Comparison of ENCODE assay signal across 19 cellular contexts in genomic region chr16:10180042-10180770, GRCh38. TPM values are rescaled to one million over a fixed set of nuclear protein-coding genes. Genes with fewer than 3 reads are reported as not detected.
A peak's percentile ranks its signal among the peaks of the same experiment; 100 is the strongest.
DNase-seq lines count a peak whose midpoint lies in the region; ATAC-seq and TF ChIP-seq lines count a peak whose summit lies in the region.
"Had no signal": no experiment of that assay in that cellular context is flagged by ENCODE, and none has a peak within 500 bp of the region (broad histone marks: within the 10 kb centered on the region; RNA-seq: fewer than 3 reads in every experiment).

No MANE protein-coding gene starts in this region.

- ATAC-seq in natural killer cell (no peak), GM21367 (IDR thresholded peaks at IDR 0.05; ENCODE audit: unreplicated experiment) (no peak), HG03095 (IDR thresholded peaks at IDR 0.05; ENCODE audit: unreplicated experiment) (no peak)
- no peak for ATAC-seq in natural killer cell treated with Interleukin-12 subunit alpha and Interleukin-12 subunit beta and Interleukin-15 and Interleukin-18, amount 100 ng/mL, for 72 hours

- H3K9ac ChIP-seq in endodermal cell (ENCODE audit: extremely low read depth, low read length, poor library complexity, severe bottlenecking), result no peak overlapping the region
- peak overlapping the region; percentile 31 for H3K9ac ChIP-seq in mucosa of stomach (ENCODE audit: low read length)
- H3K9ac ChIP-seq: KMS-11 had no signal

- H3K27me3 ChIP-seq in endodermal cell (ENCODE audit: control insufficient read depth, insufficient read depth, low read length, poor library complexity, severe bottlenecking) (peaks cover 82% of the 10 kb centered on the region), mucosa of stomach (ENCODE audit: control insufficient read depth, insufficient read depth, low read length) (peaks cover 41% of the 10 kb centered on the region)

- H3K9me3 Mint-ChIP-seq in natural killer cell (no peaks in the 10 kb centered on the region), endodermal cell (peaks cover 3% of the 10 kb centered on the region)
- no peaks in the 10 kb centered on the region for H3K9me3 Mint-ChIP-seq in natural killer cell treated with Interleukin-12 subunit alpha and Interleukin-12 subunit beta and Interleukin-15 and Interleukin-18, amount 100 ng/mL, for 72 hours
- H3K9me3 Mint-ChIP-seq: activated naive CD8-positive, alpha-beta T cell treated with anti-CD3 and anti-CD28 coated beads, Interleukin-2, amount 50 U/mL, for 24 hours; stimulated activated naive CD8-positive, alpha-beta T cell treated with anti-CD3 and anti-CD28 coated beads, Interleukin-15, Interleukin-2, amounts not matched to agents 100 ng/mL and 50 ng/mL, for 24 hours had no signal

- DNase-seq in natural killer cell (no peak), endodermal cell (no peak), SKM-1 (lab: John Stamatoyannopoulos, UW; ENCODE audit: unreplicated experiment) (no peak), T-helper 2 cell (no peak)
- no peak for DNase-seq in natural killer cell treated with Interleukin-12 subunit alpha and Interleukin-12 subunit beta and Interleukin-15 and Interleukin-18, amount 100 ng/mL, for 72 hours (ENCODE audit: low spot score)
- DNase-seq: NCI-H187 treated with DMSO at 0.1 percent for 48 hours, NCI-H2227 treated with DMSO at 0.1 percent for 48 hours, SIG-M5 had no signal

- H3K36me3 ChIP-seq in endodermal cell (ENCODE audit: control insufficient read depth, insufficient read depth, low read length) (no peaks in the 10 kb centered on the region), mucosa of stomach (ENCODE audit: control insufficient read depth, insufficient read depth, low read length) (no peaks in the 10 kb centered on the region)
- H3K36me3 ChIP-seq: cardiac muscle cell, pancreas had no signal

- H3K4me1 ChIP-seq in endodermal cell (ENCODE audit: control insufficient read depth, insufficient read depth, low read length), result no peaks in the 10 kb centered on the region
- peaks cover 25% of the 10 kb centered on the region for H3K4me1 ChIP-seq in mucosa of stomach (ENCODE audit: control insufficient read depth, insufficient read depth, low read length)
- H3K4me1 ChIP-seq: pancreas had no signal

- H3K4me3 Mint-ChIP-seq in natural killer cell, result peak overlapping the region; percentile 3
- no peak overlapping the region for H3K4me3 Mint-ChIP-seq in natural killer cell treated with Interleukin-12 subunit alpha and Interleukin-12 subunit beta and Interleukin-15 and Interleukin-18, amount 100 ng/mL, for 72 hours
- H3K4me3 Mint-ChIP-seq in endodermal cell, result peak overlapping the region; percentile 56
- H3K4me3 Mint-ChIP-seq: activated naive CD8-positive, alpha-beta T cell treated with anti-CD3 and anti-CD28 coated beads, Interleukin-2, amount 50 U/mL, for 24 hours; stimulated activated naive CD8-positive, alpha-beta T cell treated with anti-CD3 and anti-CD28 coated beads, Interleukin-15, Interleukin-2, amounts not matched to agents 100 ng/mL and 50 ng/mL, for 24 hours had no signal

- H3K9me3 ChIP-seq in endodermal cell (ENCODE audit: control insufficient read depth, low read length) (no peaks in the 10 kb centered on the region), mucosa of stomach (ENCODE audit: control insufficient read depth, low read length) (no peaks in the 10 kb centered on the region)
- H3K9me3 ChIP-seq: pancreas had no signal

- 82 to 92% methylated on average over 33 to 53 of the region's 53 CpGs for WGBS in endodermal cell (ENCODE audit: insufficient coverage in 1 of 2, insufficient read length in 1 of 2), 2 experiments

- H3K27ac ChIP-seq in endodermal cell (ENCODE audit: low read depth, low read length), result no peak overlapping the region
- H3K27ac ChIP-seq: cardiac muscle cell, KMS-11, pancreas had no signal

- H3K27ac Mint-ChIP-seq in natural killer cell (no peak overlapping the region), endodermal cell (no peak overlapping the region)
- no peak overlapping the region for H3K27ac Mint-ChIP-seq in natural killer cell treated with Interleukin-12 subunit alpha and Interleukin-12 subunit beta and Interleukin-15 and Interleukin-18, amount 100 ng/mL, for 72 hours
- H3K27ac Mint-ChIP-seq: activated naive CD8-positive, alpha-beta T cell treated with anti-CD3 and anti-CD28 coated beads, Interleukin-2, amount 50 U/mL, for 24 hours; stimulated activated naive CD8-positive, alpha-beta T cell treated with anti-CD3 and anti-CD28 coated beads, Interleukin-15, Interleukin-2, amounts not matched to agents 100 ng/mL and 50 ng/mL, for 24 hours had no signal

- H3K4me3 ChIP-seq in endodermal cell (ENCODE audit: low read length) (no peak overlapping the region), mucosa of stomach (ENCODE audit: low read length) (peak overlapping the region; percentile 20)

- TF ChIP-seq CTCF in natural killer cell (IDR thresholded peaks at IDR 0.05) (no peak), endodermal cell (conservative IDR thresholded peaks at IDR 0.05) (no peak)

- no peaks in the 10 kb centered on the region for H3K36me3 Mint-ChIP-seq in natural killer cell
- no peaks in the 10 kb centered on the region for H3K36me3 Mint-ChIP-seq in natural killer cell treated with Interleukin-12 subunit alpha and Interleukin-12 subunit beta and Interleukin-15 and Interleukin-18, amount 100 ng/mL, for 72 hours
- H3K36me3 Mint-ChIP-seq in endodermal cell (ENCODE audit: low read depth), result no peaks in the 10 kb centered on the region

- peaks cover 37 to 38% of the 10 kb centered on the region in 2 donors for H3K27me3 Mint-ChIP-seq in natural killer cell (ENCODE audit: low read depth in 2 of 2)
- peaks cover 33 to 47% of the 10 kb centered on the region in 2 donors for H3K27me3 Mint-ChIP-seq in natural killer cell treated with Interleukin-12 subunit alpha and Interleukin-12 subunit beta and Interleukin-15 and Interleukin-18, amount 100 ng/mL, for 72 hours
- peaks cover 83% of the 10 kb centered on the region for H3K27me3 Mint-ChIP-seq in endodermal cell (ENCODE audit: insufficient read depth)

- peaks cover 0 to 11% of the 10 kb centered on the region in 2 donors for H3K4me1 Mint-ChIP-seq in natural killer cell
- H3K4me1 Mint-ChIP-seq in natural killer cell treated with Interleukin-12 subunit alpha and Interleukin-12 subunit beta and Interleukin-15 and Interleukin-18, amount 100 ng/mL, for 72 hours (ENCODE audit: low read depth in 2 of 2), result peaks cover 0 to 2% of the 10 kb centered on the region in 2 donors
- H3K4me1 Mint-ChIP-seq in endodermal cell, result peaks cover 7% of the 10 kb centered on the region

- intact Hi-C loops in natural killer cell (cut with micrococcal nuclease), result loop anchor here (5.0 kb wide), 1 partner anchor 1613 kb away; no protein-coding TSS in a partner anchor

RNA-seq across cellular contexts. Expression of gene GRIN2A, which starts 2.0 kb away (rescaled TPM):
- total RNA-seq in natural killer cell (not detected), endodermal cell (1 to 10 TPM; 1.2 TPM)
- total RNA-seq in natural killer cell treated with Interleukin-12 subunit alpha and Interleukin-12 subunit beta and Interleukin-15 and Interleukin-18, amount 100 ng/mL, for 72 hours, result not detected
- polyA plus RNA-seq in endodermal cell (2013, experiment 1 of 2), result 1.4 TPM
- 1.4 TPM for polyA plus RNA-seq in endodermal cell (2013, experiment 2 of 2)
- total RNA-seq: dermis blood vessel endothelial cell; T-helper 2 cell treated with Interferon-gamma antibody and Interleukin-4, amounts not matched to agents 100 ng/mL and 5 ng/mL, for 36 hours had no signal
- polyA plus RNA-seq: BJ had no signal
